2 cellular contexts compared by ENCODE assay signal in the genomic region with DNA sequence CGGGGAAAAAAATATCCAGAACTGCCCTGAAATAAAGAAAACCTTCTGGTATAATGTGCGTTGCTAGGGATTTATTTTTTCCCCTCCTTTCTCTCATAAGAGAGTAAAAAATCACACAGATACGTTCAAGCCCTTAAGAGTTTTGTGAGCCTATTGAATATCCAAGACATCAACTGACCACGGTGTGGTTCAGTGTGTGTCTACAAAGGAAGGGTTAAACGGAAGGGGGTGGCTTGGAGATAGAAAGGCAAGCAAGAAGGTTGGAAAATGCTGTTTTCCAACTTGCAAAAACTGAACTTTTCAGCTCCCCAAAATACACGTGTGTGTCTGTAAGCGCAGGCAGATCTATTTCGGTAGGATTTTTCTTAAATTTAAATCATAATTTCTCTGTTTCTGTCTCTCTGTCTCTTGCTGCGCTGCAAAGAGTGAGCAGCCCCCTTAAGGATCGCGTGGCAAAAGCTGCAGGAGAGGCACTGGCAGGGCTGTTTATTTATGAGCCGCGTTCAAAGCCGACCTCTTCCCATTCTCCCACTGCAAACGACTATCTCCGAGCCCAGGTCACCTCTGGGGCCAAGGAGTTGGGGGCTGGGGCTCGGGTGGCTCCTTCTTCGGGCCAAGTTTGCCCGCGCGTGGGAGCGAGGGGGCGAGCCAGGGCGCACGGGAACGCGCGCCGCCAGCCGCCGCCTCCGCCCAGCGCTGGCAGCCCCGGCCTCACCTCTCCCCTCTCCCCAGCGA.
TF ChIP-seq lines count a peak whose summit lies in the region.

No MANE protein-coding gene starts in this region.

TF ChIP-seq in GM23338, 12 proteins besides CTCF, POLR2A, EP300 and RAD21 (continued from another document and continues in another):
- TF ChIP-seq, protein P1, sequence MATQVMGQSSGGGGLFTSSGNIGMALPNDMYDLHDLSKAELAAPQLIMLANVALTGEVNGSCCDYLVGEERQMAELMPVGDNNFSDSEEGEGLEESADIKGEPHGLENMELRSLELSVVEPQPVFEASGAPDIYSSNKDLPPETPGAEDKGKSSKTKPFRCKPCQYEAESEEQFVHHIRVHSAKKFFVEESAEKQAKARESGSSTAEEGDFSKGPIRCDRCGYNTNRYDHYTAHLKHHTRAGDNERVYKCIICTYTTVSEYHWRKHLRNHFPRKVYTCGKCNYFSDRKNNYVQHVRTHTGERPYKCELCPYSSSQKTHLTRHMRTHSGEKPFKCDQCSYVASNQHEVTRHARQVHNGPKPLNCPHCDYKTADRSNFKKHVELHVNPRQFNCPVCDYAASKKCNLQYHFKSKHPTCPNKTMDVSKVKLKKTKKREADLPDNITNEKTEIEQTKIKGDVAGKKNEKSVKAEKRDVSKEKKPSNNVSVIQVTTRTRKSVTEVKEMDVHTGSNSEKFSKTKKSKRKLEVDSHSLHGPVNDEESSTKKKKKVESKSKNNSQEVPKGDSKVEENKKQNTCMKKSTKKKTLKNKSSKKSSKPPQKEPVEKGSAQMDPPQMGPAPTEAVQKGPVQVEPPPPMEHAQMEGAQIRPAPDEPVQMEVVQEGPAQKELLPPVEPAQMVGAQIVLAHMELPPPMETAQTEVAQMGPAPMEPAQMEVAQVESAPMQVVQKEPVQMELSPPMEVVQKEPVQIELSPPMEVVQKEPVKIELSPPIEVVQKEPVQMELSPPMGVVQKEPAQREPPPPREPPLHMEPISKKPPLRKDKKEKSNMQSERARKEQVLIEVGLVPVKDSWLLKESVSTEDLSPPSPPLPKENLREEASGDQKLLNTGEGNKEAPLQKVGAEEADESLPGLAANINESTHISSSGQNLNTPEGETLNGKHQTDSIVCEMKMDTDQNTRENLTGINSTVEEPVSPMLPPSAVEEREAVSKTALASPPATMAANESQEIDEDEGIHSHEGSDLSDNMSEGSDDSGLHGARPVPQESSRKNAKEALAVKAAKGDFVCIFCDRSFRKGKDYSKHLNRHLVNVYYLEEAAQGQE (IDR thresholded peaks at IDR 0.05; ENCODE audit: unreplicated experiment), result no peak
- TF ChIP-seq JUNB (IDR thresholded peaks at IDR 0.05; ENCODE audit: unreplicated experiment) (no peak), ZNF462 (CRISPR knock-in tag; IDR thresholded peaks at IDR 0.05) (no peak), CREB1 (CRISPR knock-in tag; IDR thresholded peaks at IDR 0.05; ENCODE audit: low read depth) (no peak), NANOG (IDR thresholded peaks at IDR 0.05; ENCODE audit: borderline replicate concordance) (no peak), EZH2 (IDR thresholded peaks at IDR 0.05; ENCODE audit: low read depth, unreplicated experiment) (no peak), EZH2phosphoT487 (IDR thresholded peaks at IDR 0.05; ENCODE audit: unreplicated experiment) (no peak), ZNF331 (CRISPR knock-in tag; IDR thresholded peaks at IDR 0.05; ENCODE audit: low read depth) (no peak)

TF ChIP-seq in liver, 16 proteins besides CTCF, POLR2A, EP300 and RAD21 (continued from another document):
- no peak for TF ChIP-seq ZBTB33 (IDR thresholded peaks at IDR 0.05)
- TF ChIP-seq HNF4A (conservative IDR thresholded peaks at IDR 0.05), result no peak
- no peak for TF ChIP-seq GABPA (IDR thresholded peaks at IDR 0.05 in 1 of 2, conservative IDR thresholded peaks at IDR 0.05 in 1 of 2)
- TF ChIP-seq, protein P2, sequence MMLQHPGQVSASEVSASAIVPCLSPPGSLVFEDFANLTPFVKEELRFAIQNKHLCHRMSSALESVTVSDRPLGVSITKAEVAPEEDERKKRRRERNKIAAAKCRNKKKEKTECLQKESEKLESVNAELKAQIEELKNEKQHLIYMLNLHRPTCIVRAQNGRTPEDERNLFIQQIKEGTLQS (IDR thresholded peaks at IDR 0.05), result no peak
- TF ChIP-seq RXRA (IDR thresholded peaks at IDR 0.05), result no peak
